In genomic region chr6:31700716-31701401, GRCh38 we compare ENCODE assay signal across 15 cellular contexts. TPM values are rescaled to one million over a fixed set of nuclear protein-coding genes. Genes with fewer than 3 reads are reported as not detected.
DNase-seq lines count a peak whose midpoint lies in the region; ATAC-seq and TF ChIP-seq lines count a peak whose summit lies in the region.
"Had no signal": no experiment of that assay in that cellular context is flagged by ENCODE, and none has a peak within 500 bp of the region (broad histone marks: within the 10 kb centered on the region; RNA-seq: fewer than 3 reads in every experiment).

No MANE protein-coding gene starts in this region.

- H2AK9ac ChIP-seq in IMR-90 (replicated peaks; ENCODE audit: low read depth, low read length, poor library complexity) = no peak overlapping the region

- H4K91ac ChIP-seq in IMR-90 (ENCODE audit: insufficient read depth, low read depth, low read length) = no peak overlapping the region

- ATAC-seq in CD4-positive, alpha-beta T cell (ENCODE audit: poor library complexity) = no peak
- ATAC-seq in IMR-90 (ENCODE audit: low read depth) (no peak), GM21723 (IDR thresholded peaks at IDR 0.05; ENCODE audit: unreplicated experiment) (no peak)
- ATAC-seq: left cardiac atrium, pancreas had no signal

- 100% methylated on average over 1 of the region's 5 CpGs; no CpG with 5 or more reads in 1 of the 2 experiments for WGBS in IMR-90 (ENCODE audit: extremely low coverage in 2 of 2, insufficient read length in 1 of 2), 2 experiments

- TF ChIP-seq CTCF in CD4-positive, alpha-beta T cell (IDR thresholded peaks at IDR 0.05) = no peak
- TF ChIP-seq CTCF in IMR-90 (conservative IDR thresholded peaks at IDR 0.05; ENCODE audit: low read depth, low read length) (no peak), brain (conservative IDR thresholded peaks at IDR 0.05) (no peak), neural crest cell (conservative IDR thresholded peaks at IDR 0.05) (no peak), WERI-Rb-1 (IDR thresholded peaks at IDR 0.05; ENCODE audit: low read depth, low read length) (no peak)

- H3K56ac ChIP-seq in IMR-90 (ENCODE audit: extremely low read depth, insufficient read depth, low read length) = no peak overlapping the region

- H2BK5ac ChIP-seq in IMR-90 (ENCODE audit: low read depth, low read length, poor library complexity, severe bottlenecking) = no peak overlapping the region

- H3K4ac ChIP-seq in IMR-90 (ENCODE audit: low read depth, low read length) = no peak overlapping the region

- H3K27ac Mint-ChIP-seq in CD4-positive, alpha-beta T cell = peak overlapping the region; percentile 94
- H3K27ac Mint-ChIP-seq in brain (peak overlapping the region; percentile 70 to 100 (median 99)), neural crest cell (ENCODE audit: unreplicated experiment) (no peak overlapping the region)

- H3K27ac ChIP-seq in CD4-positive, alpha-beta T cell (ENCODE audit: low read depth, low read length) = no peak overlapping the region
- H3K27ac ChIP-seq in IMR-90 (ENCODE audit: insufficient read depth, low read length) = no peak overlapping the region
- H3K27ac ChIP-seq in WERI-Rb-1 = no peak overlapping the region
- H3K27ac ChIP-seq: pancreas had no signal

- no peak overlapping the region for H2BK120ac ChIP-seq in IMR-90 (ENCODE audit: low read depth, low read length)

- no TSS peak for BruUV-seq in IMR-90 (replicated peaks; lab: Mats Ljungman, UMichigan)

- no peak overlapping the region for H2BK20ac ChIP-seq in IMR-90 (ENCODE audit: low read depth, low read length)

- no peak overlapping the region for H2BK15ac ChIP-seq in IMR-90 (ENCODE audit: low read depth, low read length)

- peak overlapping the region; percentile 78 for H3K23ac ChIP-seq in IMR-90 (ENCODE audit: low read depth, low read length)

- in situ Hi-C loops in IMR-90 (cut with MboI; ENCODE audit: low sequenced_read_pairs) = no loop called here

- H3K4me1 ChIP-seq in IMR-90 (ENCODE audit: control insufficient read depth, insufficient read depth, low read length) = peaks cover 6% of the 10 kb centered on the region

- no peak for DNase-seq in CD4-positive, alpha-beta T cell
- DNase-seq in IMR-90 = no peak
- no peak for DNase-seq in neural crest cell (ENCODE audit: low read depth, low spot score)
- no peak for DNase-seq in retina
- no peak for DNase-seq in WERI-Rb-1
- no peak for DNase-seq in SKM-1 treated with dmso at 0.1 percent for 144 hours (lab: John Stamatoyannopoulos, UW; ENCODE audit: unreplicated experiment)
- DNase-seq: activated CD4-positive, CD25-positive, alpha-beta regulatory T cell; Calu3; pancreas; stimulated activated CD4-positive, alpha-beta T cell treated with anti-CD3 and anti-CD28 coated beads, Interleukin-2, amount 100 ng/mL, for 48 hours had no signal

- H3K14ac ChIP-seq in IMR-90 (replicated peaks; ENCODE audit: low read depth, low read length) = 0 out of 2 replicates have a peak overlapping the region, but pooled peaks have one; percentile 6

- intact Hi-C loops in CD4-positive, alpha-beta T cell (cut with DNase I, micrococcal nuclease) = loop anchor here in 1 of 2 experiments (5.0 kb wide), 1 partner anchor 36 kb away; the partner anchor contains the start of gene CLIC1
- intact Hi-C loops in IMR-90 (cut with micrococcal nuclease) = no loop called here

- H4K20me1 ChIP-seq in IMR-90 (ENCODE audit: insufficient read depth, low read length) = 0 out of 2 replicates have a peak, but pooled peaks cover 11% of the 10 kb centered on the region

- H3K4me3 Mint-ChIP-seq in CD4-positive, alpha-beta T cell = peak overlapping the region; percentile 94
- peak overlapping the region; percentile 91 to 97 (median 96) for H3K4me3 Mint-ChIP-seq in brain
- H3K4me3 Mint-ChIP-seq in neural crest cell = peak overlapping the region; percentile 94

- dilution Hi-C loops in IMR-90 (cut with HindIII; ENCODE audit: low sequenced_read_pairs, unreplicated experiment) = no loop called here

- H3K79me1 ChIP-seq in IMR-90 (ENCODE audit: low read depth in 1 of 2, low read length in 2 of 2) = peaks cover 21 to 48% of the 10 kb centered on the region in 2 experiments

- H3K9me3 Mint-ChIP-seq in CD4-positive, alpha-beta T cell = no peaks in the 10 kb centered on the region
- H3K9me3 Mint-ChIP-seq in brain (no peaks in the 10 kb centered on the region), neural crest cell (no peaks in the 10 kb centered on the region)

- CTCF ChIA-PET in CD4-positive, alpha-beta T cell (lab: Charles Lee) = interaction anchor here (1.7 kb wide), 1 partner anchor 29 kb away, joined by 3 read pairs; no protein-coding TSS in a partner anchor
- CTCF ChIA-PET in IMR-90 (lab: Yijun Ruan, JAX) = no interaction called here

- no peak overlapping the region for H3K18ac ChIP-seq in IMR-90 (ENCODE audit: low read depth, low read length)

- no peak overlapping the region for H3K4me3 ChIP-seq in IMR-90 (ENCODE audit: insufficient read depth, low read depth, low read length)
- H3K4me3 ChIP-seq in WERI-Rb-1 (ENCODE audit: low read depth, low read length) = no peak overlapping the region
- H3K4me3 ChIP-seq: HAP-1 had no signal

- POLR2A ChIA-PET in CD4-positive, alpha-beta T cell (lab: Charles Lee) = no interaction called here
- POLR2A ChIA-PET in IMR-90 (lab: Charles Lee; ENCODE audit: unreplicated experiment) = no interaction called here

- TF ChIP-seq RAD21 in IMR-90 (IDR thresholded peaks at IDR 0.05; ENCODE audit: low read length) = no peak

- H3K4me2 ChIP-seq in IMR-90 (ENCODE audit: low read depth, low read length) = no peak overlapping the region

- no peak overlapping the region for H2AFZ ChIP-seq in IMR-90 (replicated peaks; ENCODE audit: low read length, poor library complexity)

- H4K5ac ChIP-seq in IMR-90 (ENCODE audit: low read depth, low read length) = no peak overlapping the region

- H2AK5ac ChIP-seq in IMR-90 (ENCODE audit: low read depth, low read length) = peak overlapping the region; percentile 7

- H3K9ac ChIP-seq in IMR-90 (ENCODE audit: low read depth, low read length) = 0 out of 2 replicates have a peak overlapping the region, but pooled peaks have one; percentile 10

- TF ChIP-seq POLR2A in IMR-90 (IDR thresholded peaks at IDR 0.05; ENCODE audit: low read depth, low read length) = no peak

- H3K27me3 Mint-ChIP-seq in CD4-positive, alpha-beta T cell = no peaks in the 10 kb centered on the region
- peaks cover 4% of the 10 kb centered on the region for H3K27me3 Mint-ChIP-seq in brain
- no peaks in the 10 kb centered on the region for H3K27me3 Mint-ChIP-seq in neural crest cell (ENCODE audit: low read depth)

- H3K9me3 ChIP-seq in CD4-positive, alpha-beta T cell (ENCODE audit: control insufficient read depth, low read length) = no peaks in the 10 kb centered on the region
- no peaks in the 10 kb centered on the region for H3K9me3 ChIP-seq in IMR-90 (ENCODE audit: control insufficient read depth, insufficient read depth, low read length)
- H3K9me3 ChIP-seq in WERI-Rb-1 (ENCODE audit: severe bottlenecking) = no peaks in the 10 kb centered on the region
- H3K9me3 ChIP-seq: HAP-1, pancreas had no signal

- H4K8ac ChIP-seq in IMR-90 (ENCODE audit: low read depth in 2 of 2, low read length in 2 of 2) = no peak overlapping the region

- H3K4me1 Mint-ChIP-seq in CD4-positive, alpha-beta T cell (ENCODE audit: low read depth) = peaks cover 44% of the 10 kb centered on the region
- H3K4me1 Mint-ChIP-seq in brain (peaks cover 24% of the 10 kb centered on the region), neural crest cell (peaks cover 20% of the 10 kb centered on the region)

- peaks cover 54% of the 10 kb centered on the region for H3K36me3 Mint-ChIP-seq in CD4-positive, alpha-beta T cell (ENCODE audit: low read depth)
- H3K36me3 Mint-ChIP-seq in brain (peaks cover 40% of the 10 kb centered on the region), neural crest cell (ENCODE audit: low read depth) (peaks cover 5% of the 10 kb centered on the region)

- H3K36me3 ChIP-seq in IMR-90 (ENCODE audit: control insufficient read depth, insufficient read depth, low read length) = peaks cover 16% of the 10 kb centered on the region
- peaks cover 46% of the 10 kb centered on the region for H3K36me3 ChIP-seq in WERI-Rb-1

- no peaks in the 10 kb centered on the region for H3K27me3 ChIP-seq in CD4-positive, alpha-beta T cell (ENCODE audit: control insufficient read depth, insufficient read depth, low read length)
- no peaks in the 10 kb centered on the region for H3K27me3 ChIP-seq in IMR-90 (ENCODE audit: control insufficient read depth, insufficient read depth, low read length)
- H3K27me3 ChIP-seq in WERI-Rb-1 (ENCODE audit: insufficient read depth, low read depth, severe bottlenecking) = no peaks in the 10 kb centered on the region
- H3K27me3 ChIP-seq: pancreas had no signal

- H3K9me1 ChIP-seq in IMR-90 (ENCODE audit: insufficient read depth, low read length) = peaks cover 10% of the 10 kb centered on the region

RNA-seq across cellular contexts. Expression of gene ABHD16A, which starts 2.3 kb away (rescaled TPM):
- 10 to 100 TPM; 52.3 to 59.3 TPM for total RNA-seq in CD4-positive, alpha-beta T cell
- total RNA-seq in IMR-90 (2012; rRNA removed) (30.3 and 35.1 TPM in 2 replicates), neural crest cell (70.9 and 73.6 TPM in 2 replicates)
- polyA plus RNA-seq in IMR-90 (2012; rRNA removed) (31.5 and 34.6 TPM in 2 replicates), brain (ENCODE audit: insufficient read depth, low read depth, low replicate concordance) (90.4 TPM)
- 25.7 and 37.6 TPM in 2 replicates for polyA plus RNA-seq in IMR-90 (2012; cell fraction: cytosol; rRNA removed)
- 93.6 and 149 TPM in 2 replicates for polyA plus RNA-seq in IMR-90 (2012; cell fraction: nucleus; rRNA removed; ENCODE audit: low replicate concordance)

RNA-seq across cellular contexts. Expression of gene LY6G6F, which starts 5.8 kb away (rescaled TPM):
- not detected for total RNA-seq in CD4-positive, alpha-beta T cell
- not detected in 2 replicates for total RNA-seq in IMR-90 (2012; rRNA removed)
- polyA plus RNA-seq in IMR-90 (2012; rRNA removed) = not detected in 2 replicates
- polyA plus RNA-seq in IMR-90 (2012; cell fraction: cytosol; rRNA removed) = not detected in 2 replicates
- polyA plus RNA-seq in IMR-90 (2012; cell fraction: nucleus; rRNA removed; ENCODE audit: low replicate concordance) = not detected in 2 replicates
- not detected for polyA plus RNA-seq in brain (ENCODE audit: insufficient read depth, low read depth, low replicate concordance)
- not detected in 2 replicates for total RNA-seq in neural crest cell
- total RNA-seq: Calu3, dermis microvascular lymphatic vessel endothelial cell, left cardiac atrium, pancreas had no signal
- polyA plus RNA-seq: pancreas had no signal

RNA-seq across cellular contexts. Expression of gene LY6G6D, which starts 14.3 kb away (rescaled TPM):
- not detected for total RNA-seq in CD4-positive, alpha-beta T cell
- total RNA-seq in IMR-90 (2012; rRNA removed) (not detected in 2 replicates), neural crest cell (not detected in 2 replicates)
- polyA plus RNA-seq in IMR-90 (2012; rRNA removed) (not detected in 2 replicates), brain (ENCODE audit: insufficient read depth, low read depth, low replicate concordance) (not detected)
- not detected in 2 replicates for polyA plus RNA-seq in IMR-90 (2012; cell fraction: cytosol; rRNA removed)
- polyA plus RNA-seq in IMR-90 (2012; cell fraction: nucleus; rRNA removed; ENCODE audit: low replicate concordance) = not detected in 2 replicates
- total RNA-seq: Calu3, dermis microvascular lymphatic vessel endothelial cell, left cardiac atrium, pancreas had no signal
- polyA plus RNA-seq: pancreas had no signal

RNA-seq across cellular contexts. Expression of gene LY6G5C, which starts 20.0 kb away (rescaled TPM):
- under 1 TPM; 0.49 to 0.67 TPM for total RNA-seq in CD4-positive, alpha-beta T cell
- total RNA-seq in IMR-90 (2012; rRNA removed) (0.18 TPM in 1 of 2 replicates, not detected in the other), neural crest cell (9.1 and 11.0 TPM in 2 replicates)
- polyA plus RNA-seq in IMR-90 (2012; rRNA removed) (2.0 and 2.1 TPM in 2 replicates), brain (ENCODE audit: insufficient read depth, low read depth, low replicate concordance) (7.6 TPM)
- polyA plus RNA-seq in IMR-90 (2012; cell fraction: cytosol; rRNA removed) = 2.2 and 3.2 TPM in 2 replicates
- 1.0 and 1.3 TPM in 2 replicates for polyA plus RNA-seq in IMR-90 (2012; cell fraction: nucleus; rRNA removed; ENCODE audit: low replicate concordance)

RNA-seq across cellular contexts. Expression of gene LY6G6C, which starts 20.7 kb away (rescaled TPM):
- not detected for total RNA-seq in CD4-positive, alpha-beta T cell
- total RNA-seq in IMR-90 (2012; rRNA removed) (not detected in 2 replicates), neural crest cell (1.2 TPM in 2 replicates)
- polyA plus RNA-seq in IMR-90 (2012; rRNA removed) (not detected in 2 replicates), brain (ENCODE audit: insufficient read depth, low read depth, low replicate concordance) (not detected)
- polyA plus RNA-seq in IMR-90 (2012; cell fraction: cytosol; rRNA removed) = not detected in 2 replicates
- 0.26 and 0.48 TPM in 2 replicates for polyA plus RNA-seq in IMR-90 (2012; cell fraction: nucleus; rRNA removed; ENCODE audit: low replicate concordance)
- total RNA-seq: Calu3, dermis microvascular lymphatic vessel endothelial cell, left cardiac atrium, pancreas had no signal
- polyA plus RNA-seq: pancreas had no signal
